1 cellular context compared by ENCODE assay signal in genomic region chr15:70098461-70099166, GRCh38.
A peak's percentile ranks its signal among the peaks of the same experiment; 100 is the strongest.
TF ChIP-seq lines count a peak whose summit lies in the region.

No MANE protein-coding gene starts in this region.

TF ChIP-seq in HepG2, 621 proteins besides CTCF, POLR2A, EP300 and RAD21 (continued from another document and continues in another):
- 0 out of 2 replicates have a peak, but pooled peaks have one; percentile 29 for TF ChIP-seq ZNF776 (CRISPR knock-in tag; IDR thresholded peaks at IDR 0.05)
- no peak for TF ChIP-seq ZBTB20 (CRISPR knock-in tag; IDR thresholded peaks at IDR 0.05; ENCODE audit: borderline replicate concordance, low read depth)
- TF ChIP-seq ZNF263 (CRISPR knock-in tag; IDR thresholded peaks at IDR 0.05), result no peak
- TF ChIP-seq HDAC1 (CRISPR knock-in tag; IDR thresholded peaks at IDR 0.05), result peak; percentile 60
- no peak for TF ChIP-seq ATM (IDR thresholded peaks at IDR 0.05; ENCODE audit: borderline replicate concordance)
- no peak for TF ChIP-seq TBP (CRISPR knock-in tag; IDR thresholded peaks at IDR 0.05)
- no peak for TF ChIP-seq ZNF329 (CRISPR knock-in tag; IDR thresholded peaks at IDR 0.05; ENCODE audit: low read depth)
- no peak for TF ChIP-seq ZBTB21 (CRISPR knock-in tag; IDR thresholded peaks at IDR 0.05)
- TF ChIP-seq CCAR2 (optimal IDR thresholded peaks at IDR 0.05; ENCODE audit: low read depth, low read length), result peak; percentile 30
- no peak for TF ChIP-seq RFXANK (CRISPR knock-in tag; IDR thresholded peaks at IDR 0.05)
- TF ChIP-seq, protein P1, sequence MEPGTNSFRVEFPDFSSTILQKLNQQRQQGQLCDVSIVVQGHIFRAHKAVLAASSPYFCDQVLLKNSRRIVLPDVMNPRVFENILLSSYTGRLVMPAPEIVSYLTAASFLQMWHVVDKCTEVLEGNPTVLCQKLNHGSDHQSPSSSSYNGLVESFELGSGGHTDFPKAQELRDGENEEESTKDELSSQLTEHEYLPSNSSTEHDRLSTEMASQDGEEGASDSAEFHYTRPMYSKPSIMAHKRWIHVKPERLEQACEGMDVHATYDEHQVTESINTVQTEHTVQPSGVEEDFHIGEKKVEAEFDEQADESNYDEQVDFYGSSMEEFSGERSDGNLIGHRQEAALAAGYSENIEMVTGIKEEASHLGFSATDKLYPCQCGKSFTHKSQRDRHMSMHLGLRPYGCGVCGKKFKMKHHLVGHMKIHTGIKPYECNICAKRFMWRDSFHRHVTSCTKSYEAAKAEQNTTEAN (CRISPR knock-in tag; conservative IDR thresholded peaks at IDR 0.05), result no peak
- TF ChIP-seq FOXC1 (CRISPR knock-in tag; IDR thresholded peaks at IDR 0.05; ENCODE audit: borderline replicate concordance), result peak; percentile 13; the same call in 1 of the 2 replicates
- TF ChIP-seq, protein P2, sequence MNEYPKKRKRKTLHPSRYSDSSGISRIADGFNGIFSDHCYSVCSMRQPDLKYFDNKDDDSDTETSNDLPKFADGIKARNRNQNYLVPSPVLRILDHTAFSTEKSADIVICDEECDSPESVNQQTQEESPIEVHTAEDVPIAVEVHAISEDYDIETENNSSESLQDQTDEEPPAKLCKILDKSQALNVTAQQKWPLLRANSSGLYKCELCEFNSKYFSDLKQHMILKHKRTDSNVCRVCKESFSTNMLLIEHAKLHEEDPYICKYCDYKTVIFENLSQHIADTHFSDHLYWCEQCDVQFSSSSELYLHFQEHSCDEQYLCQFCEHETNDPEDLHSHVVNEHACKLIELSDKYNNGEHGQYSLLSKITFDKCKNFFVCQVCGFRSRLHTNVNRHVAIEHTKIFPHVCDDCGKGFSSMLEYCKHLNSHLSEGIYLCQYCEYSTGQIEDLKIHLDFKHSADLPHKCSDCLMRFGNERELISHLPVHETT (CRISPR knock-in tag; conservative IDR thresholded peaks at IDR 0.05), result 0 out of 2 replicates have a peak, but pooled peaks have one; percentile 20
- peak; percentile 31; the same call in 1 of the 2 replicates for TF ChIP-seq SMAD3 (CRISPR knock-in tag; IDR thresholded peaks at IDR 0.05)
- TF ChIP-seq MED1 (CRISPR knock-in tag; IDR thresholded peaks at IDR 0.05), result peak; percentile 32; the same call in 1 of the 2 replicates
- no peak for TF ChIP-seq ZNF468 (CRISPR knock-in tag; IDR thresholded peaks at IDR 0.05)
- peak; percentile 61; the same call in 1 of the 2 replicates for TF ChIP-seq ZNF556 (CRISPR knock-in tag; IDR thresholded peaks at IDR 0.05; ENCODE audit: borderline replicate concordance)
- TF ChIP-seq ZNF781 (CRISPR knock-in tag; IDR thresholded peaks at IDR 0.05; ENCODE audit: borderline replicate concordance, not compliant biosample characterization), result no peak
- peak; percentile 91 for TF ChIP-seq BCL6 (CRISPR knock-in tag; IDR thresholded peaks at IDR 0.05)
- TF ChIP-seq ZNF614 (CRISPR knock-in tag; IDR thresholded peaks at IDR 0.05; ENCODE audit: borderline replicate concordance), result no peak
- no peak for TF ChIP-seq ZNF841 (CRISPR knock-in tag; IDR thresholded peaks at IDR 0.05; ENCODE audit: borderline replicate concordance)
- no peak for TF ChIP-seq ZBTB40 (IDR thresholded peaks at IDR 0.05)
- no peak for TF ChIP-seq ZBTB40 (CRISPR knock-in tag; IDR thresholded peaks at IDR 0.05)
- no peak for TF ChIP-seq PLSCR1 (CRISPR knock-in tag; IDR thresholded peaks at IDR 0.05; ENCODE audit: borderline replicate concordance)
- TF ChIP-seq PPARG (CRISPR knock-in tag; conservative IDR thresholded peaks at IDR 0.05), result no peak
- TF ChIP-seq ZXDC (CRISPR knock-in tag; IDR thresholded peaks at IDR 0.05), result no peak
- TF ChIP-seq ZZZ3 (CRISPR knock-in tag; IDR thresholded peaks at IDR 0.05; ENCODE audit: borderline replicate concordance), result no peak
- no peak for TF ChIP-seq HDAC2 (CRISPR knock-in tag; IDR thresholded peaks at IDR 0.05)
- peak; percentile 26; the same call in 1 of the 2 replicates for TF ChIP-seq KDM6A (CRISPR knock-in tag; IDR thresholded peaks at IDR 0.05; ENCODE audit: low read depth)
- TF ChIP-seq, protein P3, sequence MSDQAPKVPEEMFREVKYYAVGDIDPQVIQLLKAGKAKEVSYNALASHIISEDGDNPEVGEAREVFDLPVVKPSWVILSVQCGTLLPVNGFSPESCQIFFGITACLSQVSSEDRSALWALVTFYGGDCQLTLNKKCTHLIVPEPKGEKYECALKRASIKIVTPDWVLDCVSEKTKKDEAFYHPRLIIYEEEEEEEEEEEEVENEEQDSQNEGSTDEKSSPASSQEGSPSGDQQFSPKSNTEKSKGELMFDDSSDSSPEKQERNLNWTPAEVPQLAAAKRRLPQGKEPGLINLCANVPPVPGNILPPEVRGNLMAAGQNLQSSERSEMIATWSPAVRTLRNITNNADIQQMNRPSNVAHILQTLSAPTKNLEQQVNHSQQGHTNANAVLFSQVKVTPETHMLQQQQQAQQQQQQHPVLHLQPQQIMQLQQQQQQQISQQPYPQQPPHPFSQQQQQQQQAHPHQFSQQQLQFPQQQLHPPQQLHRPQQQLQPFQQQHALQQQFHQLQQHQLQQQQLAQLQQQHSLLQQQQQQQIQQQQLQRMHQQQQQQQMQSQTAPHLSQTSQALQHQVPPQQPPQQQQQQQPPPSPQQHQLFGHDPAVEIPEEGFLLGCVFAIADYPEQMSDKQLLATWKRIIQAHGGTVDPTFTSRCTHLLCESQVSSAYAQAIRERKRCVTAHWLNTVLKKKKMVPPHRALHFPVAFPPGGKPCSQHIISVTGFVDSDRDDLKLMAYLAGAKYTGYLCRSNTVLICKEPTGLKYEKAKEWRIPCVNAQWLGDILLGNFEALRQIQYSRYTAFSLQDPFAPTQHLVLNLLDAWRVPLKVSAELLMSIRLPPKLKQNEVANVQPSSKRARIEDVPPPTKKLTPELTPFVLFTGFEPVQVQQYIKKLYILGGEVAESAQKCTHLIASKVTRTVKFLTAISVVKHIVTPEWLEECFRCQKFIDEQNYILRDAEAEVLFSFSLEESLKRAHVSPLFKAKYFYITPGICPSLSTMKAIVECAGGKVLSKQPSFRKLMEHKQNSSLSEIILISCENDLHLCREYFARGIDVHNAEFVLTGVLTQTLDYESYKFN (CRISPR knock-in tag; conservative IDR thresholded peaks at IDR 0.05), result peak; percentile 39; the same call in 1 of the 2 replicates
- TF ChIP-seq PAWR (CRISPR knock-in tag; IDR thresholded peaks at IDR 0.05; ENCODE audit: borderline replicate concordance), result no peak
- TF ChIP-seq ZNF761 (CRISPR knock-in tag; conservative IDR thresholded peaks at IDR 0.05), result no peak
- no peak for TF ChIP-seq ZNF589 (CRISPR knock-in tag; conservative IDR thresholded peaks at IDR 0.05)
- no peak for TF ChIP-seq ARHGAP35 (CRISPR knock-in tag; IDR thresholded peaks at IDR 0.05; ENCODE audit: borderline replicate concordance)
- no peak for TF ChIP-seq GPN1 (CRISPR knock-in tag; IDR thresholded peaks at IDR 0.05; ENCODE audit: borderline replicate concordance)
- TF ChIP-seq CCDC6 (CRISPR knock-in tag; IDR thresholded peaks at IDR 0.05), result no peak
- TF ChIP-seq MBNL3 (CRISPR knock-in tag; conservative IDR thresholded peaks at IDR 0.05), result no peak
- no peak for TF ChIP-seq STAT6 (CRISPR knock-in tag; IDR thresholded peaks at IDR 0.05; ENCODE audit: borderline replicate concordance)
- TF ChIP-seq SRSF4 (IDR thresholded peaks at IDR 0.05; ENCODE audit: low read depth, low read length, poor library complexity, severe bottlenecking), result no peak
- TF ChIP-seq HHEX (CRISPR knock-in tag; IDR thresholded peaks at IDR 0.05), result 0 out of 2 replicates have a peak, but pooled peaks have one; percentile 26
- TF ChIP-seq TEAD3 (CRISPR knock-in tag; optimal IDR thresholded peaks at IDR 0.05; ENCODE audit: borderline replicate concordance), result peak; percentile 32
